ENCODE assay signal across 8 cellular contexts in genomic region chr12:54993181-54993835, GRCh38. TPM values are rescaled to one million over a fixed set of nuclear protein-coding genes. Genes with fewer than 3 reads are reported as not detected.
A peak's percentile ranks its signal among the peaks of the same experiment; 100 is the strongest.
DNase-seq lines count a peak whose midpoint lies in the region; ATAC-seq, FAIRE-seq and TF ChIP-seq lines count a peak whose summit lies in the region.

No MANE protein-coding gene starts in this region.

- no peaks in the 10 kb centered on the region for H3K27me3 Mint-ChIP-seq in activated T-helper 2 cell treated with anti-CD3 and anti-CD28 coated beads, Interferon-gamma antibody, Interleukin-2, Interleukin-4, amounts not matched to agents 10 μg/mL and 5 μg/mL and 100 μg/mL, durations not matched to agents 14 hours and 24 hours and 36 hours (ENCODE audit: low read depth)

- H3K4me3 ChIP-seq in osteoblast (ENCODE audit: insufficient read depth, low read length), result no peak overlapping the region

- H2AFZ ChIP-seq in osteoblast (ENCODE audit: low read length), result no peak overlapping the region

- H3K36me3 ChIP-seq in osteoblast (ENCODE audit: insufficient read depth, low read length), result no peaks in the 10 kb centered on the region

- no peaks in the 10 kb centered on the region for H3K9me3 Mint-ChIP-seq in activated T-helper 2 cell treated with anti-CD3 and anti-CD28 coated beads, Interferon-gamma antibody, Interleukin-2, Interleukin-4, amounts not matched to agents 10 μg/mL and 5 μg/mL and 100 μg/mL, durations not matched to agents 14 hours and 24 hours and 36 hours

- H3K27me3 ChIP-seq in foreskin keratinocyte (peaks cover 13% of the 10 kb centered on the region), osteoblast (ENCODE audit: insufficient read depth, low read length) (peaks cover 4% of the 10 kb centered on the region)

- H3K4me1 Mint-ChIP-seq in activated T-helper 2 cell treated with anti-CD3 and anti-CD28 coated beads, Interferon-gamma antibody, Interleukin-2, Interleukin-4, amounts not matched to agents 10 μg/mL and 5 μg/mL and 100 μg/mL, durations not matched to agents 14 hours and 24 hours and 36 hours (ENCODE audit: low read depth), result peaks cover 41% of the 10 kb centered on the region

- no peaks in the 10 kb centered on the region for H3K79me2 ChIP-seq in osteoblast (ENCODE audit: insufficient read depth, low read length)

- DNase-seq in DMS53 (lab: John Stamatoyannopoulos, UW), result peak; percentile 91
- DNase-seq in M059J (ENCODE audit: low read depth), result peak; percentile 63
- peak; percentile 49 for DNase-seq in RCC 7860 (ENCODE audit: low spot score)
- peak; percentile 45 for DNase-seq in activated T-helper 2 cell treated with anti-CD3 and anti-CD28 coated beads, Interferon-gamma antibody, Interleukin-2, Interleukin-4, amounts not matched to agents 10 μg/mL and 5 μg/mL and 100 μg/mL, durations not matched to agents 14 hours and 24 hours and 36 hours (ENCODE audit: low spot score)
- peak; percentile 14 to 45 for DNase-seq in foreskin keratinocyte
- peak; percentile 78 for DNase-seq in osteoblast (ENCODE audit: insufficient read length, low spot score, missing footprints)

- no peak for TF ChIP-seq POLR2A in GM18505 (IDR thresholded peaks at IDR 0.05; ENCODE audit: borderline replicate concordance, extremely low read depth, insufficient read depth, insufficient read length)

- H3K4me3 Mint-ChIP-seq in activated T-helper 2 cell treated with anti-CD3 and anti-CD28 coated beads, Interferon-gamma antibody, Interleukin-2, Interleukin-4, amounts not matched to agents 10 μg/mL and 5 μg/mL and 100 μg/mL, durations not matched to agents 14 hours and 24 hours and 36 hours (ENCODE audit: low read depth), result no peak overlapping the region

- no peak overlapping the region for H3K27ac Mint-ChIP-seq in activated T-helper 2 cell treated with anti-CD3 and anti-CD28 coated beads, Interferon-gamma antibody, Interleukin-2, Interleukin-4, amounts not matched to agents 10 μg/mL and 5 μg/mL and 100 μg/mL, durations not matched to agents 14 hours and 24 hours and 36 hours

- no peak overlapping the region for H3K4me2 ChIP-seq in osteoblast (ENCODE audit: insufficient read depth, low read length)

- peak; percentile 21 for FAIRE-seq in RCC 7860 (lab: Jason Lieb, UNC)

- TF ChIP-seq CTCF in foreskin keratinocyte (conservative IDR thresholded peaks at IDR 0.05), result peak; percentile 86
- TF ChIP-seq CTCF in osteoblast (IDR thresholded peaks at IDR 0.05; ENCODE audit: extremely low read depth, low read depth, low read length), result peak; percentile 80

- peaks cover 7% of the 10 kb centered on the region for H3K36me3 Mint-ChIP-seq in activated T-helper 2 cell treated with anti-CD3 and anti-CD28 coated beads, Interferon-gamma antibody, Interleukin-2, Interleukin-4, amounts not matched to agents 10 μg/mL and 5 μg/mL and 100 μg/mL, durations not matched to agents 14 hours and 24 hours and 36 hours (ENCODE audit: low read depth)

- H3K4me1 ChIP-seq in foreskin keratinocyte (no peaks in the 10 kb centered on the region), osteoblast (ENCODE audit: insufficient read depth, low read length) (no peaks in the 10 kb centered on the region)

- no peaks in the 10 kb centered on the region for H3K9me3 ChIP-seq in osteoblast (ENCODE audit: low read depth, low read length)

- ATAC-seq in GM21737 (IDR thresholded peaks at IDR 0.05; ENCODE audit: unreplicated experiment) (peak; percentile 49), foreskin keratinocyte (peak; percentile 88), GM18505 (IDR thresholded peaks at IDR 0.05; ENCODE audit: unreplicated experiment) (no peak)

- intact Hi-C loops in activated T-helper 2 cell treated with anti-CD3 and anti-CD28 coated beads, Interferon-gamma antibody, Interleukin-2, Interleukin-4, amounts not matched to agents 10 μg/mL and 5 μg/mL and 100 μg/mL, durations not matched to agents 14 hours and 24 hours and 36 hours (cut with micrococcal nuclease), result loop anchor here (1.0 to 10.0 kb wide), 5 partner anchors 36 to 631 kb away; no protein-coding TSS in a partner anchor

- H3K27ac ChIP-seq in foreskin keratinocyte (no peak overlapping the region), osteoblast (ENCODE audit: low read depth, low read length) (no peak overlapping the region)

- no peaks in the 10 kb centered on the region for H4K20me1 ChIP-seq in osteoblast (ENCODE audit: insufficient read depth, low read length)

RNA-seq across cellular contexts. Expression of gene TESPA1, which starts 8.7 kb away (rescaled TPM):
- total RNA-seq in M059J (2014; rRNA removed; shearing (Covaris generic)), result 1.5 and 2.1 TPM in 2 replicates
- 179 and 186 TPM in 2 replicates for total RNA-seq in activated T-helper 2 cell treated with anti-CD3 and anti-CD28 coated beads, Interferon-gamma antibody, Interleukin-2, Interleukin-4, amounts not matched to agents 10 μg/mL and 5 μg/mL and 100 μg/mL, durations not matched to agents 14 hours and 24 hours and 36 hours
- not detected in 2 replicates for total RNA-seq in foreskin keratinocyte
- polyA plus RNA-seq in foreskin keratinocyte, result not detected in 2 replicates
- not detected in 2 replicates for total RNA-seq in osteoblast

RNA-seq across cellular contexts. Expression of gene NEUROD4, which starts 26.5 kb away (rescaled TPM):
- total RNA-seq in M059J (2014; rRNA removed; shearing (Covaris generic)), result not detected in 2 replicates
- not detected in 2 replicates for total RNA-seq in activated T-helper 2 cell treated with anti-CD3 and anti-CD28 coated beads, Interferon-gamma antibody, Interleukin-2, Interleukin-4, amounts not matched to agents 10 μg/mL and 5 μg/mL and 100 μg/mL, durations not matched to agents 14 hours and 24 hours and 36 hours
- total RNA-seq in foreskin keratinocyte (not detected in 2 replicates), osteoblast (not detected in 2 replicates)
- not detected in 2 replicates for polyA plus RNA-seq in foreskin keratinocyte

Comparison
In these comparisons a context has a peak if more than half of its experiments do, and no peak if none do; other contexts are left out.
1. DNase-seq: peak in every context shown above with its lines; median percentile 91 in DMS53; 78 in osteoblast; 63 in M059J; 49 in RCC 7860; 45 in activated T-helper 2 cell treated with anti-CD3 and anti-CD28 coated beads, Interferon-gamma antibody, Interleukin-2, Interleukin-4, amounts not matched to agents 10 μg/mL and 5 μg/mL and 100 μg/mL, durations not matched to agents 14 hours and 24 hours and 36 hours; 30 in foreskin keratinocyte.
2. RNA of gene TESPA1, which starts 8.7 kb away (total RNA-seq): 179 to 186 TPM in activated T-helper 2 cell treated with anti-CD3 and anti-CD28 coated beads, Interferon-gamma antibody, Interleukin-2, Interleukin-4, amounts not matched to agents 10 μg/mL and 5 μg/mL and 100 μg/mL, durations not matched to agents 14 hours and 24 hours and 36 hours; 1.5 to 2.1 TPM in M059J, not detected in foreskin keratinocyte and not detected in osteoblast; every median in the first group is over 10 times any median in the second.